ENCODE assay signal across 29 cellular contexts in genomic region chr15:34719883-34720148, GRCh38. TPM values are rescaled to one million over a fixed set of nuclear protein-coding genes. Genes with fewer than 3 reads are reported as not detected.
"Had no signal": no experiment of that assay in that cellular context is flagged by ENCODE, and none has a peak within 500 bp of the region (broad histone marks: within the 10 kb centered on the region; RNA-seq: fewer than 3 reads in every experiment).

No MANE protein-coding gene starts in this region.

- H3K27ac Mint-ChIP-seq: activated CD8-positive, alpha-beta memory T cell treated with anti-CD3 and anti-CD28 coated beads, Interleukin-2, amount 10 ng/mL, durations not matched to agents 7 days and 5 days; activated CD8-positive, alpha-beta T cell treated with anti-CD3 and anti-CD28 coated beads for 36 hours; activated naive CD8-positive, alpha-beta T cell treated with anti-CD3 and anti-CD28 coated beads, Interleukin-2, amount 50 U/mL, for 24 hours; mesothelial cell of epicardium; natural killer cell treated with Interleukin-12 subunit alpha and Interleukin-12 subunit beta and Interleukin-15 and Interleukin-18, amount 100 ng/mL, for 72 hours had no signal

- H3K36me3 Mint-ChIP-seq: activated CD8-positive, alpha-beta memory T cell treated with anti-CD3 and anti-CD28 coated beads, Interleukin-2, amount 10 ng/mL, durations not matched to agents 7 days and 5 days; brain; mesothelial cell of epicardium; natural killer cell treated with Interleukin-12 subunit alpha and Interleukin-12 subunit beta and Interleukin-15 and Interleukin-18, amount 100 ng/mL, for 72 hours had no signal

- H3K27ac ChIP-seq: foreskin keratinocyte, neutrophil, pancreas, thyroid gland had no signal

- H3K4me3 ChIP-seq: pancreas, thyroid gland had no signal

- H3K9me3 ChIP-seq: neutrophil, pancreas, thyroid gland had no signal

- H3K4me3 Mint-ChIP-seq: activated CD8-positive, alpha-beta memory T cell treated with anti-CD3 and anti-CD28 coated beads, Interleukin-2, amount 10 ng/mL, durations not matched to agents 7 days and 5 days; activated CD8-positive, alpha-beta T cell treated with anti-CD3 and anti-CD28 coated beads for 36 hours; activated naive CD8-positive, alpha-beta T cell treated with anti-CD3 and anti-CD28 coated beads, Interleukin-2, amount 50 U/mL, for 24 hours; brain; mesothelial cell of epicardium; natural killer cell treated with Interleukin-12 subunit alpha and Interleukin-12 subunit beta and Interleukin-15 and Interleukin-18, amount 100 ng/mL, for 72 hours had no signal

- H3K9me3 Mint-ChIP-seq: activated CD8-positive, alpha-beta T cell treated with anti-CD3 and anti-CD28 coated beads for 36 hours; activated naive CD8-positive, alpha-beta T cell treated with anti-CD3 and anti-CD28 coated beads, Interleukin-2, amount 50 U/mL, for 24 hours; brain; mesothelial cell of epicardium; natural killer cell treated with Interleukin-12 subunit alpha and Interleukin-12 subunit beta and Interleukin-15 and Interleukin-18, amount 100 ng/mL, for 72 hours had no signal

- H3K4me1 ChIP-seq: pancreas had no signal

- DNase-seq: activated CD4-positive, alpha-beta T cell treated with anti-CD3 and anti-CD28 coated beads for 48 hours; activated CD8-positive, alpha-beta memory T cell treated with anti-CD3 and anti-CD28 coated beads, Interleukin-2, amount 10 ng/mL, durations not matched to agents 7 days and 5 days; activated CD8-positive, alpha-beta T cell treated with anti-CD3 and anti-CD28 coated beads for 36 hours; activated gamma-delta T cell; activated naive CD4-positive, alpha-beta T cell treated with anti-CD3 and anti-CD28 coated beads, Interleukin-2, amount 50 U/mL, for 16 hours; activated naive CD8-positive, alpha-beta T cell treated with anti-CD3 and anti-CD28 coated beads, Interleukin-2, amount 50 U/mL, for 24 hours; activated T-cell treated with anti-CD3 and anti-CD28 coated beads for 4 hours; anterior cingulate cortex; caudate nucleus; dermis blood vessel endothelial cell; effector memory CD4-positive, alpha-beta T cell; foreskin keratinocyte; mammary epithelial cell; pancreas; stimulated activated CD4-positive, alpha-beta T cell treated with anti-CD3 and anti-CD28 coated beads, Interleukin-4, amount 100 ng/mL, for 24 hours; stimulated activated naive CD8-positive, alpha-beta T cell treated with anti-CD3 and anti-CD28 coated beads, Interleukin-15, Interleukin-2, amounts not matched to agents 100 U/mL and 50 U/mL, for 24 hours; T1000; thyroid gland had no signal

- H3K36me3 ChIP-seq: neutrophil, pancreas, thyroid gland had no signal

- ATAC-seq: activated CD8-positive, alpha-beta memory T cell treated with anti-CD3 and anti-CD28 coated beads, Interleukin-2, amount 10 ng/mL, durations not matched to agents 7 days and 5 days; activated CD8-positive, alpha-beta T cell treated with anti-CD3 and anti-CD28 coated beads for 36 hours; activated naive CD8-positive, alpha-beta T cell treated with anti-CD3 and anti-CD28 coated beads, Interleukin-2, amount 50 U/mL, for 24 hours; foreskin keratinocyte; pancreas; sciatic nerve; stimulated activated naive CD8-positive, alpha-beta T cell treated with anti-CD3 and anti-CD28 coated beads, Interleukin-15, Interleukin-2, amounts not matched to agents 100 U/mL and 50 U/mL, for 24 hours had no signal

- H3K4me1 Mint-ChIP-seq: activated CD8-positive, alpha-beta memory T cell treated with anti-CD3 and anti-CD28 coated beads, Interleukin-2, amount 10 ng/mL, durations not matched to agents 7 days and 5 days had no signal

RNA-seq across cellular contexts. Expression of gene GJD2, which starts 35.0 kb away (rescaled TPM):
- total RNA-seq: activated CD8-positive, alpha-beta memory T cell treated with anti-CD3 and anti-CD28 coated beads, Interleukin-2, amount 10 ng/mL, durations not matched to agents 7 days and 5 days; activated CD8-positive, alpha-beta T cell treated with anti-CD3 and anti-CD28 coated beads for 36 hours; dermis blood vessel endothelial cell; foreskin keratinocyte; mammary epithelial cell; mesothelial cell of epicardium; natural killer cell treated with Interleukin-12 subunit alpha and Interleukin-12 subunit beta and Interleukin-15 and Interleukin-18, amount 100 ng/mL, for 72 hours; pulmonary artery endothelial cell; sciatic nerve; SK-MEL-5; subcutaneous adipose tissue; T-helper 1 cell treated with Interleukin-12 subunit alpha and Interleukin-12 subunit beta and Interleukin-4 antibody, amounts not matched to agents 30 ng/mL and 1 ng/mL, for 36 hours; thyroid gland; ureter had no signal
- polyA plus RNA-seq: foreskin keratinocyte, keratinocyte, mammary epithelial cell had no signal
